ENCODE assay signal across 8 cellular contexts in the genomic region with DNA sequence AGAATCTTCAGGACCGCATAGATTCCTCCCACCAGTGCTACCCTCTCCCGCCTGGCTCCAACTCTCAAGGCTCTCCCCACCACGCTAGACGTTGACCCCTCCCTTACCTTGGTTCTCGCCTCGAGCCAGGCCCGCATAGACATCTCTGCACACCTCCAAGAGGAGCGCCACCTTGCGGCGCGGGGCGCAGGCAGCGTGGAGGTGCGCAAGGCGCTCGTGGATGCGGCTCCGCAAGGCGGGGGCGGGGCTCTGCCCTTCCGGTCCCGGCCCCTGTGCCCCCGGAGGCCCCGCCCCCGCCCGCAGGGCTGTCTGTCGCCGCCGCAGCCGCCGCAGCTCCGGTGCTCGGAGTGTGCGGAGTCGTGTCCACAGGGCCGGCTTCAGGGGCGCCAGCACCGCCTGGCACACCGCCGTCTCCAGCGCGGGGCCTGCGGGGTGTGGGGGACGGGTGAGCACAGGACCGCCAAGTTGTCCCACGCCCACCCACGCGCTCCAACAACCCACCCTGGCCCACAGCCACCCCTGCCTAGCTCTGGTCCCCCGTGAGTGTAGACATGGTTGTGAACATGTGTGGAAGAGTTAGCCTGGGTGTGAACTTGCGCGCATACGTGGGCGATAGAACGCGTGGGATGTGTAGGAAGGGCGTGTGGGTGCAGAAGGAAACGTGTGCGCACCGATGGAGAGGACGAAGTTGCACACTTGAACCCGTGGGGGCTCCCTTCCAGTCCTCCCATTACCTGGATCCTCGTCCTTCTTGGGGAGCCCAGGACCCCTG. TPM values are rescaled to one million over a fixed set of nuclear protein-coding genes. Genes with fewer than 3 reads are reported as not detected.
A peak's percentile ranks its signal among the peaks of the same experiment; 100 is the strongest.
DNase-seq lines count a peak whose midpoint lies in the region; ATAC-seq, FAIRE-seq and TF ChIP-seq lines count a peak whose summit lies in the region.

No MANE protein-coding gene starts in this region.

- intact Hi-C loops in activated B cell treated with CpG ODN at 0.5 μM for 24 hours (cut with micrococcal nuclease), result loop anchor here (1.0 to 10.0 kb wide), 6 partner anchors 8 to 315 kb away; partner anchors contain the start of genes ECH1 and RINL

- no peak for TF ChIP-seq CTCF in activated B cell treated with CpG ODN at 0.5 μM for 24 hours (IDR thresholded peaks at IDR 0.05)
- peak; percentile 89 for TF ChIP-seq CTCF in bronchial epithelial cell (IDR thresholded peaks at IDR 0.05; ENCODE audit: insufficient read depth, low read length, severe bottlenecking)

- CTCF ChIA-PET in activated B cell treated with CpG ODN at 0.5 μM for 24 hours (lab: Charles Lee), result interaction anchor here (0.6 to 3.8 kb wide), 12 partner anchors 9 to 467 kb away, joined by 3 to 35 read pairs (median 8); partner anchors contain the start of genes ECH1, FAM98C, HNRNPL and MRPS12

- peaks cover 57% of the 10 kb centered on the region for H3K4me1 Mint-ChIP-seq in activated B cell treated with CpG ODN at 0.5 μM for 24 hours

- no peak for FAIRE-seq in bronchial epithelial cell (lab: Jason Lieb, UNC)

- H3K27me3 ChIP-seq in bronchial epithelial cell (ENCODE audit: control insufficient read depth, insufficient read depth, low read length), result no peaks in the 10 kb centered on the region

- peak overlapping the region; percentile 22 for H3K4me3 ChIP-seq in bronchial epithelial cell (ENCODE audit: low read depth, low read length)

- H3K27ac Mint-ChIP-seq in activated B cell treated with CpG ODN at 0.5 μM for 24 hours, result peak overlapping the region; percentile 91

- ATAC-seq in GM19397 (IDR thresholded peaks at IDR 0.05; ENCODE audit: unreplicated experiment), result peak; percentile 81
- ATAC-seq in activated B cell treated with CpG ODN at 0.5 μM for 24 hours (ENCODE audit: low read depth), result peak; percentile 87

- no peaks in the 10 kb centered on the region for H3K36me3 ChIP-seq in bronchial epithelial cell (ENCODE audit: control insufficient read depth, insufficient read depth, low read length)

- DNase-seq in AG08396 (ENCODE audit: low spot score), result peak; percentile 89
- peak; percentile 88 for DNase-seq in HuH-7.5 (ENCODE audit: low spot score)
- DNase-seq in activated B cell treated with CpG ODN at 0.5 μM for 24 hours, result peak; percentile 94
- DNase-seq in bronchial epithelial cell (ENCODE audit: low read depth), result peak; percentile 44
- peak; percentile 90 for DNase-seq in islet precursor cell
- DNase-seq in stimulated activated CD4-positive, alpha-beta T cell treated with anti-CD3 and anti-CD28 coated beads, Interleukin-15, amount 100 ng/mL, for 1 hour (ENCODE audit: low read depth in 1 of 2, low spot score in 1 of 2), result peak; percentile 88 to 94
- no peak for DNase-seq in GM19240 (ENCODE audit: insufficient read length, low spot score)

- no peaks in the 10 kb centered on the region for H3K27me3 Mint-ChIP-seq in activated B cell treated with CpG ODN at 0.5 μM for 24 hours

- H3K4me3 Mint-ChIP-seq in activated B cell treated with CpG ODN at 0.5 μM for 24 hours, result peak overlapping the region; percentile 92

- no peaks in the 10 kb centered on the region for H3K9me3 Mint-ChIP-seq in activated B cell treated with CpG ODN at 0.5 μM for 24 hours

- POLR2A ChIA-PET in activated B cell treated with CpG ODN at 0.5 μM for 24 hours (lab: Charles Lee), result interaction anchor here (0.5 to 3.6 kb wide), 13 partner anchors 9 to 907 kb away, joined by 3 to 188 read pairs (median 15); partner anchors contain the start of genes ECH1, HNRNPL and RINL

- peaks cover 34% of the 10 kb centered on the region for H3K36me3 Mint-ChIP-seq in activated B cell treated with CpG ODN at 0.5 μM for 24 hours (ENCODE audit: low read depth)

RNA-seq across cellular contexts. Expression of gene RINL, which starts 8.1 kb away (rescaled TPM):
- total RNA-seq in activated B cell treated with CpG ODN at 0.5 μM for 24 hours (53.5 and 65.0 TPM in 2 replicates), bronchial epithelial cell (8.7 and 12.3 TPM in 2 replicates)

RNA-seq across cellular contexts. Expression of gene HNRNPL, which starts 20.2 kb away (rescaled TPM):
- total RNA-seq in activated B cell treated with CpG ODN at 0.5 μM for 24 hours (528 and 546 TPM in 2 replicates), bronchial epithelial cell (172 and 246 TPM in 2 replicates)

RNA-seq across cellular contexts. Expression of gene SIRT2, which starts 29.4 kb away (rescaled TPM):
- 28.4 and 32.7 TPM in 2 replicates for total RNA-seq in activated B cell treated with CpG ODN at 0.5 μM for 24 hours
- total RNA-seq in bronchial epithelial cell, result 41.3 and 44.7 TPM in 2 replicates

RNA-seq across cellular contexts. Expression of gene NFKBIB, which starts 29.7 kb away (rescaled TPM):
- total RNA-seq in activated B cell treated with CpG ODN at 0.5 μM for 24 hours, result 45.5 and 49.5 TPM in 2 replicates
- total RNA-seq in bronchial epithelial cell, result 23.2 and 25.9 TPM in 2 replicates

RNA-seq across cellular contexts. Expression of gene ECH1, which starts 38.4 kb away (rescaled TPM):
- total RNA-seq in activated B cell treated with CpG ODN at 0.5 μM for 24 hours (152 and 164 TPM in 2 replicates), bronchial epithelial cell (44.5 and 51.1 TPM in 2 replicates)
